Comparison of ENCODE assay signal across 20 cellular contexts in genomic region chr7:38000272-38000671, GRCh38.
DNase-seq lines count a peak whose midpoint lies in the region; ATAC-seq and TF ChIP-seq lines count a peak whose summit lies in the region.
"Had no signal": no experiment of that assay in that cellular context is flagged by ENCODE, and none has a peak within 500 bp of the region (broad histone marks: within the 10 kb centered on the region; RNA-seq: fewer than 3 reads in every experiment).

No MANE protein-coding gene starts in this region.

- peak overlapping the region; percentile 82 for H3K9ac ChIP-seq in adipocyte (ENCODE audit: low read length)
- no peak overlapping the region for H3K9ac ChIP-seq in mesendoderm (ENCODE audit: low read length)

- H3K4me1 ChIP-seq in ACC112 (ENCODE audit: control insufficient read depth, insufficient read depth, low read length, unreplicated experiment) (peaks cover 19% of the 10 kb centered on the region), adipocyte (ENCODE audit: control insufficient read depth, insufficient read depth, low read length) (peaks cover 54% of the 10 kb centered on the region), mesendoderm (ENCODE audit: control insufficient read depth, low read depth, low read length) (no peaks in the 10 kb centered on the region)

- H4K8ac ChIP-seq in mesendoderm (ENCODE audit: low read depth, low read length): no peak overlapping the region

- no peak overlapping the region for H2AK5ac ChIP-seq in mesendoderm (ENCODE audit: low read length)

- H2BK120ac ChIP-seq in mesendoderm (ENCODE audit: low read depth, low read length): no peak overlapping the region

- H3K4ac ChIP-seq in mesendoderm (ENCODE audit: low read depth, low read length): no peak overlapping the region

- DNase-seq in adipocyte (ENCODE audit: low read depth) (peak; percentile 51), fibroblast of villous mesenchyme (ENCODE audit: low read depth) (peak; percentile 15), sciatic nerve (ENCODE audit: low spot score) (no peak), mesendoderm (no peak)
- no peak for DNase-seq in activated CD4-positive, CD25-positive, alpha-beta regulatory T cell treated with anti-CD3 and anti-CD28 coated beads, Interleukin-2, amount 50 U/mL, for 72 hours
- DNase-seq: ACHN; activated CD4-positive, alpha-beta memory T cell treated with anti-CD3 and anti-CD28 coated beads for 36 hours; activated naive CD8-positive, alpha-beta T cell treated with anti-CD3 and anti-CD28 coated beads for 36 hours; activated T-cell treated with anti-CD3 and anti-CD28 coated beads, Interleukin-2, amount 50 U/mL, for 72 hours; CD8-positive, alpha-beta memory T cell; central memory CD4-positive, alpha-beta T cell; DND-41; NCI-H2081; NCI-H526 treated with DMSO at 0.1 percent for 48 hours; OCI-M1; stimulated activated naive CD4-positive, alpha-beta T cell had no signal

- H2BK15ac ChIP-seq in mesendoderm (replicated peaks; ENCODE audit: low read depth): no peak overlapping the region

- no peaks in the 10 kb centered on the region for H3K9me3 ChIP-seq in adipocyte (ENCODE audit: control insufficient read depth, low read length)
- H3K9me3 ChIP-seq: neutrophil had no signal

- H3K4me3 ChIP-seq in ACC112 (ENCODE audit: low read depth, low read length) (peak overlapping the region; percentile 2; the same call in 1 of the 2 replicates), adipocyte (ENCODE audit: low read length) (peak overlapping the region; percentile 51), fibroblast of villous mesenchyme (ENCODE audit: low read depth, low read length) (no peak overlapping the region), mesendoderm (ENCODE audit: low read length) (no peak overlapping the region)

- no peak overlapping the region for H3K4me2 ChIP-seq in mesendoderm (ENCODE audit: low read length)

- H3K79me2 ChIP-seq in ACC112 (ENCODE audit: control insufficient read depth, insufficient read depth, low read length, unreplicated experiment) (no peaks in the 10 kb centered on the region), mesendoderm (ENCODE audit: control insufficient read depth, insufficient read depth, low read length) (no peaks in the 10 kb centered on the region)

- no peaks in the 10 kb centered on the region for H3K79me1 ChIP-seq in mesendoderm (ENCODE audit: low read length)

- H3K27me3 ChIP-seq in ACC112 (ENCODE audit: insufficient read depth, low read length) (no peaks in the 10 kb centered on the region), adipocyte (replicated peaks; ENCODE audit: control insufficient read depth, insufficient read depth, low read length) (no peaks in the 10 kb centered on the region), mesendoderm (ENCODE audit: insufficient read depth, low read length, poor library complexity) (no peaks in the 10 kb centered on the region)
- H3K27me3 ChIP-seq: neutrophil had no signal

- TF ChIP-seq CTCF in fibroblast of villous mesenchyme (IDR thresholded peaks at IDR 0.05; ENCODE audit: insufficient read depth, low read depth, low read length): no peak

- no peak overlapping the region for H3K18ac ChIP-seq in mesendoderm (ENCODE audit: low read length)

- H2AFZ ChIP-seq in ACC112 (ENCODE audit: low read length, unreplicated experiment): no peak overlapping the region

- peak overlapping the region; percentile 53 for H3K27ac ChIP-seq in ACC112 (ENCODE audit: low read depth, low read length)
- no peak overlapping the region for H3K27ac ChIP-seq in mesendoderm (ENCODE audit: low read depth, low read length)
- H3K27ac ChIP-seq: neutrophil had no signal

- WGBS in mesendoderm (ENCODE audit: extremely low coverage, insufficient coverage, low lambda C conversion rate): no CpG with 5 or more reads among the region's 3 CpGs

- H3K36me3 ChIP-seq in ACC112 (ENCODE audit: insufficient read depth, low read length) (no peaks in the 10 kb centered on the region), adipocyte (ENCODE audit: control insufficient read depth, insufficient read depth, low read length, severe bottlenecking) (no peaks in the 10 kb centered on the region), mesendoderm (ENCODE audit: control insufficient read depth, insufficient read depth, low read length) (no peaks in the 10 kb centered on the region)
- H3K36me3 ChIP-seq: neutrophil had no signal

- no peak overlapping the region for H2BK5ac ChIP-seq in mesendoderm (ENCODE audit: low read length)

- intact Hi-C loops in sciatic nerve (cut with DNase I): no loop called here

- H4K5ac ChIP-seq in mesendoderm (ENCODE audit: low read length): no peak overlapping the region

- no peak overlapping the region for H3K23ac ChIP-seq in mesendoderm (ENCODE audit: low read length)

- ATAC-seq in sciatic nerve (peak; percentile 91), GM18498 (IDR thresholded peaks at IDR 0.05; ENCODE audit: unreplicated experiment) (no peak), HG03135 (IDR thresholded peaks at IDR 0.05; ENCODE audit: unreplicated experiment) (no peak)
- ATAC-seq: activated T-cell treated with anti-CD3 and anti-CD28 coated beads, Interleukin-2, amount 50 U/mL, for 72 hours had no signal

- H3K56ac ChIP-seq in mesendoderm (ENCODE audit: low read length): no peak overlapping the region

Comparison
In these comparisons a context has a peak if more than half of its experiments do, and no peak if none do; other contexts are left out.
1. H3K4me3 ChIP-seq: peak in ACC112 (single experiment) and adipocyte (single experiment); none in fibroblast of villous mesenchyme (single experiment) and mesendoderm (single experiment).
2. DNase-seq: peak in adipocyte (single experiment) and fibroblast of villous mesenchyme (single experiment); none in sciatic nerve (single experiment), activated CD4-positive, CD25-positive, alpha-beta regulatory T cell treated with anti-CD3 and anti-CD28 coated beads, Interleukin-2, amount 50 U/mL, for 72 hours (single experiment) and mesendoderm (single experiment).